16 cellular contexts compared by ENCODE assay signal in genomic region chr5:76363385-76364261, GRCh38. TPM values are rescaled to one million over a fixed set of nuclear protein-coding genes. Genes with fewer than 3 reads are reported as not detected.
DNase-seq lines count a peak whose midpoint lies in the region; ATAC-seq and TF ChIP-seq lines count a peak whose summit lies in the region.
"Had no signal": no experiment of that assay in that cellular context is flagged by ENCODE, and none has a peak within 500 bp of the region (broad histone marks: within the 10 kb centered on the region; RNA-seq: fewer than 3 reads in every experiment).

No MANE protein-coding gene starts in this region.

- peaks cover 9% of the 10 kb centered on the region for H3K27me3 ChIP-seq in BE2C
- H3K27me3 ChIP-seq in ovary, result no peaks in the 10 kb centered on the region
- H3K27me3 ChIP-seq: gastroesophageal sphincter had no signal

- H3K9me3 Mint-ChIP-seq in activated CD4-positive, alpha-beta T cell treated with anti-CD3 and anti-CD28 coated beads, Interleukin-2, amount 10 ng/mL, durations not matched to agents 7 days and 5 days, result no peaks in the 10 kb centered on the region
- H3K9me3 Mint-ChIP-seq: activated T-helper 1 cell treated with anti-CD3 and anti-CD28 coated beads, Interleukin-12 subunit alpha, Interleukin-12 subunit beta, Interleukin-2, Interleukin-4 antibody, amounts not matched to agents 30 ng/mL and 10 ng/mL and 1 ng/mL, durations not matched to agents 14 hours and 24 hours and 36 hours; effector memory CD8-positive, alpha-beta T cell; nephron had no signal

- H3K27ac ChIP-seq in ovary, result no peak overlapping the region
- H3K27ac ChIP-seq: gastroesophageal sphincter had no signal

- peak; percentile 92 for ATAC-seq in left lobe of liver
- ATAC-seq: activated CD4-positive, CD25-positive, alpha-beta regulatory T cell treated with anti-CD3 and anti-CD28 coated beads, Interleukin-2, amount 50 U/mL, for 24 hours; effector memory CD8-positive, alpha-beta T cell; gastroesophageal sphincter had no signal

- H3K4me3 Mint-ChIP-seq in activated CD4-positive, alpha-beta T cell treated with anti-CD3 and anti-CD28 coated beads, Interleukin-2, amount 10 ng/mL, durations not matched to agents 7 days and 5 days, result no peak overlapping the region
- H3K4me3 Mint-ChIP-seq: activated T-helper 1 cell treated with anti-CD3 and anti-CD28 coated beads, Interleukin-12 subunit alpha, Interleukin-12 subunit beta, Interleukin-2, Interleukin-4 antibody, amounts not matched to agents 30 ng/mL and 10 ng/mL and 1 ng/mL, durations not matched to agents 14 hours and 24 hours and 36 hours; B cell; effector memory CD8-positive, alpha-beta T cell; nephron had no signal

- H3K9me3 ChIP-seq in BE2C (no peaks in the 10 kb centered on the region), ovary (no peaks in the 10 kb centered on the region)
- H3K9me3 ChIP-seq: gastroesophageal sphincter had no signal

- TF ChIP-seq EP300 in ovary (IDR thresholded peaks at IDR 0.05), result no peak

- POLR2A ChIA-PET in HEK293T (lab: Yijun Ruan, JAX), result no interaction called here
- POLR2A ChIA-PET in activated CD4-positive, alpha-beta T cell treated with anti-CD3 and anti-CD28 coated beads, Interleukin-2, amount 10 ng/mL, durations not matched to agents 7 days and 5 days (lab: Charles Lee), result no interaction called here

- H3K36me3 ChIP-seq in BE2C, result no peaks in the 10 kb centered on the region
- no peaks in the 10 kb centered on the region for H3K36me3 ChIP-seq in ovary
- H3K36me3 ChIP-seq: gastroesophageal sphincter had no signal

- no peak overlapping the region for H3K4me3 ChIP-seq in BE2C (ENCODE audit: low read depth, low read length)
- H3K4me3 ChIP-seq in ovary, result no peak overlapping the region
- H3K4me3 ChIP-seq: gastroesophageal sphincter had no signal

- no peaks in the 10 kb centered on the region for H3K36me3 Mint-ChIP-seq in activated CD4-positive, alpha-beta T cell treated with anti-CD3 and anti-CD28 coated beads, Interleukin-2, amount 10 ng/mL, durations not matched to agents 7 days and 5 days (ENCODE audit: low read depth)

- TF ChIP-seq POLR2A in ovary (IDR thresholded peaks at IDR 0.05), result no peak

- CTCF ChIA-PET in HEK293T (lab: Yijun Ruan, JAX), result interaction anchor here (0.9 kb wide), 1 partner anchor 40 kb away, joined by 3 read pairs; the partner anchor contains the start of gene IQGAP2
- CTCF ChIA-PET in activated CD4-positive, alpha-beta T cell treated with anti-CD3 and anti-CD28 coated beads, Interleukin-2, amount 10 ng/mL, durations not matched to agents 7 days and 5 days (lab: Charles Lee), result interaction anchor here (0.6 to 1.4 kb wide), 5 partner anchors 10 to 225 kb away, joined by 3 to 8 read pairs (median 4); no protein-coding TSS in a partner anchor

- no peaks in the 10 kb centered on the region for H3K4me1 ChIP-seq in BE2C
- no peaks in the 10 kb centered on the region for H3K4me1 ChIP-seq in ovary (ENCODE audit: insufficient read depth)
- H3K4me1 ChIP-seq: gastroesophageal sphincter had no signal

- WGBS in ovary, 3 donors, result 51 to 61% (median 56%) methylated on average over 17 of the region's 17 CpGs

- no peaks in the 10 kb centered on the region for H3K27me3 Mint-ChIP-seq in activated CD4-positive, alpha-beta T cell treated with anti-CD3 and anti-CD28 coated beads, Interleukin-2, amount 10 ng/mL, durations not matched to agents 7 days and 5 days

- TF ChIP-seq CTCF in BE2C (IDR thresholded peaks at IDR 0.05; ENCODE audit: low read depth, low read length), result no peak
- no peak for TF ChIP-seq CTCF in ovary (IDR thresholded peaks at IDR 0.05)

- peaks cover 8% of the 10 kb centered on the region for H3K4me1 Mint-ChIP-seq in activated CD4-positive, alpha-beta T cell treated with anti-CD3 and anti-CD28 coated beads, Interleukin-2, amount 10 ng/mL, durations not matched to agents 7 days and 5 days
- H3K4me1 Mint-ChIP-seq: B cell had no signal

- intact Hi-C loops in ovary (cut with DNase I), result no loop called here

- H3K27ac Mint-ChIP-seq in activated CD4-positive, alpha-beta T cell treated with anti-CD3 and anti-CD28 coated beads, Interleukin-2, amount 10 ng/mL, durations not matched to agents 7 days and 5 days, result no peak overlapping the region
- H3K27ac Mint-ChIP-seq: activated T-helper 1 cell treated with anti-CD3 and anti-CD28 coated beads, Interleukin-12 subunit alpha, Interleukin-12 subunit beta, Interleukin-2, Interleukin-4 antibody, amounts not matched to agents 30 ng/mL and 10 ng/mL and 1 ng/mL, durations not matched to agents 14 hours and 24 hours and 36 hours; B cell; nephron had no signal

- in situ Hi-C loops in SK-MEL-5 (cut with HindIII; ENCODE audit: low pct_unique_long_range_greater_than_20kb, low sequenced_read_pairs), result no loop called here

- DNase-seq in BE2C (peak; percentile 38), HEK293T (ENCODE audit: extremely low spot score) (peak; percentile 23), SK-MEL-5 (ENCODE audit: low read depth, low spot score) (peak; percentile 22), left lobe of liver (ENCODE audit: low spot score) (peak; percentile 65), AG20443 (ENCODE audit: low spot score) (no peak), ovary (no peak), EL (no peak)
- no peak for DNase-seq in activated CD4-positive, alpha-beta T cell treated with anti-CD3 and anti-CD28 coated beads, Interleukin-2, amount 10 ng/mL, durations not matched to agents 7 days and 5 days
- DNase-seq: effector memory CD8-positive, alpha-beta T cell; HCEC 1CT; NCI-H1436 had no signal

TF ChIP-seq in HEK293T, 16 proteins besides CTCF, POLR2A, EP300 and RAD21:
- TF ChIP-seq HDGF (IDR thresholded peaks at IDR 0.05; ENCODE audit: borderline replicate concordance), result no peak
- peak; percentile 84 for TF ChIP-seq PKNOX1 (IDR thresholded peaks at IDR 0.05)
TF ChIP-seq in HEK293T: peak in this region for 1.

RNA-seq across cellular contexts. Expression of gene IQGAP2, which starts 39.5 kb away (rescaled TPM):
- polyA plus RNA-seq in BE2C (2012; ENCODE audit: insufficient read depth, insufficient read length, low read depth), result not detected
- total RNA-seq in SK-MEL-5 (2014; rRNA removed; shearing (Covaris generic)), result 0.95 and 0.98 TPM in 2 replicates
- 0.27 and 6.0 TPM in 2 replicates for polyA plus RNA-seq in SK-MEL-5 (2015; cell fraction: cytosol; rRNA removed)
- polyA plus RNA-seq in SK-MEL-5 (2015; cell fraction: nucleus; rRNA removed), result 2.8 and 4.1 TPM in 2 replicates
- total RNA-seq in left lobe of liver (110 TPM), ovary (10 to 100 TPM in 6 of 7 donors, 1 to 10 TPM in 1; 9.3 to 27.6 (median 16.3) TPM)
- 10 to 100 TPM in 1 of 2 donors, 1 to 10 TPM in 1; 8.6 to 13.9 TPM for polyA plus RNA-seq in ovary
- 100 to 1,000 TPM in 1 of 2 experiments, 10 to 100 TPM in 1; 90.5 to 117 TPM for total RNA-seq in activated CD4-positive, alpha-beta T cell treated with anti-CD3 and anti-CD28 coated beads, Interleukin-2, amount 10 ng/mL, durations not matched to agents 7 days and 5 days

Comparison
In these comparisons a context has a peak if more than half of its experiments do, and no peak if none do; other contexts are left out.
1. DNase-seq: peak in BE2C (single experiment), HEK293T (single experiment), SK-MEL-5 (single experiment) and left lobe of liver (single experiment); none in AG20443 (single experiment), ovary (0 of 5), activated CD4-positive, alpha-beta T cell treated with anti-CD3 and anti-CD28 coated beads, Interleukin-2, amount 10 ng/mL, durations not matched to agents 7 days and 5 days (single experiment) and EL (single experiment).